1 cellular context compared by ENCODE assay signal in the genomic region with DNA sequence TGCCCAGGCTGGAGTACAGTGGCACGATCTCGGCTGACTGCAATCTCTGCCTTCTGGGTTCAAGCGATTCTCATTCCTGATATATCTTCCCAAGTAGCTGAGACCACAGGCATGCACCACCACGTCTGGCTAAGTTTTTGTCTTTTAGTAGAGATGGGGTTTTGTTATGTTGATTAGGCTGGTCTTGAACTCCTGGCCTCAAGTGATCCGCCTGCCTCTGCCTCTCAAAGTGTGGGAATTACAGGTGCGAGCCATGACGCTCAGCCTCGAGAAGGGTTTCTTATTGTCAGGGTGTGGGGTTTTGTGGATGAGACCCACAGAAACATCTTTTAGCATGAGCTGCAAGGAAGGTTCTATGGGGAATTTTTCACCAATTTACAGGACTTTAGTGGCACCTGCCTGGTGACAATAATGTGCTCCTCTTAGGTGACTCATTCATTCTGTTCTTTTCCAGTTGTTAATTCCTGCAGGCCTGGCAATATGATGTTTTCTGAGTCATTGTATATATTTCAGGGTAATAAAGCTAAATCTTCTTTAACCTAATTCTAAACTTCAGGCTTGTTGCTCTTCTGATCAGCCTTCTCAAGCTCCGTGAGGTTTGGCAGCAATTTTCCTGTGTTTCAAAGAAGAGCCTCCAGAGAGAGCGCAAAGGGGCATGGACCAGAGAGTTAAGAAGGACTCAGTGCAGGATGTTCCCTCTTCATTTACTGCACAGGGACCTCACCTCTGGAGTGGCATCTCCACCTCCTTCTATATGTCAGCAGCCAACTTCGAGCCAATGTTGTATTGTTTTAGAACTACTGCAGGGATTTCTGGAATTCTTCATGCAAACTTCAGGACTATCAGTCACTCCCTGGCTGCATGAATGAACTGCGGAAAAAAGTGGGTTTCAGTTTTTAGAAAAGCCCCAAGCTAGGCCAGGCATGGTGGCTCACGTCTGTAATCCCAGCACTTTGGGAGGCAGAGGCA.
TF ChIP-seq lines count a peak whose summit lies in the region.

No MANE protein-coding gene starts in this region.

TF ChIP-seq in GM23338, 12 proteins besides CTCF, POLR2A, EP300 and RAD21 (continued from another document):
- TF ChIP-seq, protein P1, sequence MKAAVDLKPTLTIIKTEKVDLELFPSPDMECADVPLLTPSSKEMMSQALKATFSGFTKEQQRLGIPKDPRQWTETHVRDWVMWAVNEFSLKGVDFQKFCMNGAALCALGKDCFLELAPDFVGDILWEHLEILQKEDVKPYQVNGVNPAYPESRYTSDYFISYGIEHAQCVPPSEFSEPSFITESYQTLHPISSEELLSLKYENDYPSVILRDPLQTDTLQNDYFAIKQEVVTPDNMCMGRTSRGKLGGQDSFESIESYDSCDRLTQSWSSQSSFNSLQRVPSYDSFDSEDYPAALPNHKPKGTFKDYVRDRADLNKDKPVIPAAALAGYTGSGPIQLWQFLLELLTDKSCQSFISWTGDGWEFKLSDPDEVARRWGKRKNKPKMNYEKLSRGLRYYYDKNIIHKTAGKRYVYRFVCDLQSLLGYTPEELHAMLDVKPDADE (IDR thresholded peaks at IDR 0.05): no peak
- no peak for TF ChIP-seq STAT1 (IDR thresholded peaks at IDR 0.05; ENCODE audit: unreplicated experiment)
- TF ChIP-seq, protein P2, sequence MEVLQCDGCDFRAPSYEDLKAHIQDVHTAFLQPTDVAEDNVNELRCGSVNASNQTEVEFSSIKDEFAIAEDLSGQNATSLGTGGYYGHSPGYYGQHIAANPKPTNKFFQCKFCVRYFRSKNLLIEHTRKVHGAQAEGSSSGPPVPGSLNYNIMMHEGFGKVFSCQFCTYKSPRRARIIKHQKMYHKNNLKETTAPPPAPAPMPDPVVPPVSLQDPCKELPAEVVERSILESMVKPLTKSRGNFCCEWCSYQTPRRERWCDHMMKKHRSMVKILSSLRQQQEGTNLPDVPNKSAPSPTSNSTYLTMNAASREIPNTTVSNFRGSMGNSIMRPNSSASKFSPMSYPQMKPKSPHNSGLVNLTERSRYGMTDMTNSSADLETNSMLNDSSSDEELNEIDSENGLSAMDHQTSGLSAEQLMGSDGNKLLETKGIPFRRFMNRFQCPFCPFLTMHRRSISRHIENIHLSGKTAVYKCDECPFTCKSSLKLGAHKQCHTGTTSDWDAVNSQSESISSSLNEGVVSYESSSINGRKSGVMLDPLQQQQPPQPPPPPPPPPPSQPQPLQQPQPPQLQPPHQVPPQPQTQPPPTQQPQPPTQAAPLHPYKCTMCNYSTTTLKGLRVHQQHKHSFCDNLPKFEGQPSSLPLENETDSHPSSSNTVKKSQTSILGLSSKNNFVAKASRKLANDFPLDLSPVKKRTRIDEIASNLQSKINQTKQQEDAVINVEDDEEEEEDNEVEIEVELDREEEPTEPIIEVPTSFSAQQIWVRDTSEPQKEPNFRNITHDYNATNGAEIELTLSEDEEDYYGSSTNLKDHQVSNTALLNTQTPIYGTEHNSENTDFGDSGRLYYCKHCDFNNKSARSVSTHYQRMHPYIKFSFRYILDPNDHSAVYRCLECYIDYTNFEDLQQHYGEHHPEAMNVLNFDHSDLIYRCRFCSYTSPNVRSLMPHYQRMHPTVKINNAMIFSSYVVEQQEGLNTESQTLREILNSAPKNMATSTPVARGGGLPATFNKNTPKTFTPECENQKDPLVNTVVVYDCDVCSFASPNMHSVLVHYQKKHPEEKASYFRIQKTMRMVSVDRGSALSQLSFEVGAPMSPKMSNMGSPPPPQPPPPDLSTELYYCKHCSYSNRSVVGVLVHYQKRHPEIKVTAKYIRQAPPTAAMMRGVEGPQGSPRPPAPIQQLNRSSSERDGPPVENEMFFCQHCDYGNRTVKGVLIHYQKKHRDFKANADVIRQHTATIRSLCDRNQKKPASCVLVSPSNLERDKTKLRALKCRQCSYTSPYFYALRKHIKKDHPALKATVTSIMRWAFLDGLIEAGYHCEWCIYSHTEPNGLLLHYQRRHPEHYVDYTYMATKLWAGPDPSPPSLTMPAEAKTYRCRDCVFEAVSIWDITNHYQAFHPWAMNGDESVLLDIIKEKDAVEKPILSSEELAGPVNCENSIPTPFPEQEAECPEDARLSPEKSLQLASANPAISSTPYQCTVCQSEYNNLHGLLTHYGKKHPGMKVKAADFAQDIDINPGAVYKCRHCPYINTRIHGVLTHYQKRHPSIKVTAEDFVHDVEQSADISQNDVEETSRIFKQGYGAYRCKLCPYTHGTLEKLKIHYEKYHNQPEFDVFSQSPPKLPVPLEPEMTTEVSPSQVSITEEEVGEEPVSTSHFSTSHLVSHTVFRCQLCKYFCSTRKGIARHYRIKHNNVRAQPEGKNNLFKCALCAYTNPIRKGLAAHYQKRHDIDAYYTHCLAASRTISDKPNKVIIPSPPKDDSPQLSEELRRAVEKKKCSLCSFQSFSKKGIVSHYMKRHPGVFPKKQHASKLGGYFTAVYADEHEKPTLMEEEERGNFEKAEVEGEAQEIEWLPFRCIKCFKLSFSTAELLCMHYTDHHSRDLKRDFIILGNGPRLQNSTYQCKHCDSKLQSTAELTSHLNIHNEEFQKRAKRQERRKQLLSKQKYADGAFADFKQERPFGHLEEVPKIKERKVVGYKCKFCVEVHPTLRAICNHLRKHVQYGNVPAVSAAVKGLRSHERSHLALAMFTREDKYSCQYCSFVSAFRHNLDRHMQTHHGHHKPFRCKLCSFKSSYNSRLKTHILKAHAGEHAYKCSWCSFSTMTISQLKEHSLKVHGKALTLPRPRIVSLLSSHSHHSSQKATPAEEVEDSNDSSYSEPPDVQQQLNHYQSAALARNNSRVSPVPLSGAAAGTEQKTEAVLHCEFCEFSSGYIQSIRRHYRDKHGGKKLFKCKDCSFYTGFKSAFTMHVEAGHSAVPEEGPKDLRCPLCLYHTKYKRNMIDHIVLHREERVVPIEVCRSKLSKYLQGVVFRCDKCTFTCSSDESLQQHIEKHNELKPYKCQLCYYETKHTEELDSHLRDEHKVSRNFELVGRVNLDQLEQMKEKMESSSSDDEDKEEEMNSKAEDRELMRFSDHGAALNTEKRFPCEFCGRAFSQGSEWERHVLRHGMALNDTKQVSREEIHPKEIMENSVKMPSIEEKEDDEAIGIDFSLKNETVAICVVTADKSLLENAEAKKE (CRISPR knock-in tag; IDR thresholded peaks at IDR 0.05): no peak
TF ChIP-seq in GM23338: peak in this region for 0.
